27 cellular contexts compared by ENCODE assay signal in the genomic region with DNA sequence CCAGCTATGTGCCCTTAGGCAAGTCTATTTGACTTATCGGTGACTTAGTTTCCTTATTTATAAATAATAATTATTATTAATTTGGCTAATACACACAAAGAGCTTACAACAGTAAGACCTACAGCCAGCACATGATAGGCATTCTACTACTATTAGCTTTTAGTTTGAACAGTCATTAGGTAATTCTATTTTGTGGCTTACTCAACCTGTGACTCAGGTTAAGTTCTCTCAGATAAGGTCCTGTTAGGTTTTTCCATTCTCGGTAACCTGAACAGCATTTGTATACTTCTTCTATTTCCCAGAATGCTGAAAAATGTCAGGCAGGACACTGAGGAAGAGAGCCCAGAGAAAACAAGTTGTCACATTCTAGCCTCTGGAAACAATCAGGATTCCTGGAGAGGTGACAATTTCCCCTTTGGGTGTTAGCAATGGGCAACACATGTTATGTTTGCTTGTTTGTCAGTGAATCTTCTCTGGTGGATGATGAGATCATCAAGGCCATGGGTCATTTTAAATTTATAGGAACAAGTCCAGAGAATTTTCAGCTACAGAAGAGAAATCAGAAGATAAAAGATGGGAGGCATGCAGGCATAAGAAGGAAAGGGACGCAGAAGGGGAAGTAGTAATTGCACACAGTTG.
"Had no signal": no experiment of that assay in that cellular context is flagged by ENCODE, and none has a peak within 500 bp of the region (broad histone marks: within the 10 kb centered on the region; RNA-seq: fewer than 3 reads in every experiment).

No MANE protein-coding gene starts in this region.

- H3K4me1 ChIP-seq: adrenal gland, SJCRH30 had no signal

- DNase-seq: activated CD4-positive, alpha-beta T cell treated with anti-CD3 and anti-CD28 coated beads, Interleukin-2, amount 10 ng/mL, durations not matched to agents 24 days and 14 days; activated CD4-positive, alpha-beta T cell treated with anti-CD3 and anti-CD28 coated beads, Interleukin-2, amount 50 U/mL, for 4 hours; activated CD8-positive, alpha-beta T cell treated with anti-CD3 and anti-CD28 coated beads, Interleukin-2, amount 10 ng/mL, durations not matched to agents 7 days and 5 days; activated gamma-delta T cell; activated naive CD4-positive, alpha-beta T cell treated with Interleukin-2 at 50 U/mL for 16 hours; activated T-cell treated with anti-CD3 and anti-CD28 coated beads, Interleukin-2, amount 50 U/mL, for 24 hours; adrenal gland; aorta; brain microvascular endothelial cell; MM.1S; NCI-H1092 treated with DMSO at 0.1 percent for 48 hours; NCI-H1417 treated with DMSO at 0.1 percent for 48 hours; NCI-H187 treated with DMSO at 0.1 percent for 48 hours; NCI-H510A; NCI-H526; NCI-H748 treated with DMSO at 0.1 percent for 48 hours; NK-92 treated with Interleukin-12 subunit alpha and Interleukin-12 subunit beta, amount 100 ng/mL, for 24 hours; SHP77; SJCRH30 had no signal

- H3K4me2 ChIP-seq: KMS-11 had no signal

- H3K4me3 Mint-ChIP-seq: activated CD4-positive, alpha-beta T cell treated with anti-CD3 and anti-CD28 coated beads, Interleukin-2, amount 10 ng/mL, durations not matched to agents 24 days and 14 days; activated CD8-positive, alpha-beta T cell treated with anti-CD3 and anti-CD28 coated beads, Interleukin-2, amount 10 ng/mL, durations not matched to agents 7 days and 5 days; activated T-cell treated with anti-CD3 and anti-CD28 coated beads, Interleukin-2, amount 50 U/mL, for 24 hours; central memory CD8-positive, alpha-beta T cell; T-helper 1 cell treated with Interleukin-12 subunit alpha and Interleukin-12 subunit beta and Interleukin-4 antibody, amounts not matched to agents 30 μg/mL and 1 μg/mL, for 36 hours; T-helper 2 cell treated with Interferon-gamma antibody and Interleukin-4, amounts not matched to agents 5 μg/mL and 100 μg/mL, for 36 hours had no signal

- H3K4me3 ChIP-seq: adrenal gland, cardiac muscle cell, SJCRH30, SK-N-MC had no signal

- H3K27me3 ChIP-seq: adrenal gland, brain microvascular endothelial cell, cardiac muscle cell, SJCRH30 had no signal

- H3K9ac ChIP-seq: KMS-11 had no signal

- ATAC-seq: activated CD8-positive, alpha-beta T cell treated with anti-CD3 and anti-CD28 coated beads, Interleukin-2, amount 10 ng/mL, durations not matched to agents 7 days and 5 days; activated naive CD4-positive, alpha-beta T cell treated with anti-CD3 and anti-CD28 coated beads, Interleukin-2, amount 50 U/mL, for 72 hours had no signal

- H3K36me3 ChIP-seq: adrenal gland, brain microvascular endothelial cell, cardiac muscle cell, SJCRH30 had no signal

- H3K27ac ChIP-seq: adrenal gland, brain microvascular endothelial cell, cardiac muscle cell, KMS-11, SJCRH30, SK-N-MC had no signal

- H3K27me3 Mint-ChIP-seq: activated CD4-positive, alpha-beta T cell treated with anti-CD3 and anti-CD28 coated beads, Interleukin-2, amount 10 ng/mL, durations not matched to agents 24 days and 14 days; activated T-cell treated with anti-CD3 and anti-CD28 coated beads, Interleukin-2, amount 50 U/mL, for 24 hours; central memory CD8-positive, alpha-beta T cell had no signal

- H3K4me1 Mint-ChIP-seq: activated CD4-positive, alpha-beta T cell treated with anti-CD3 and anti-CD28 coated beads, Interleukin-2, amount 10 ng/mL, durations not matched to agents 24 days and 14 days; central memory CD8-positive, alpha-beta T cell had no signal

- H3K27ac Mint-ChIP-seq: activated CD4-positive, alpha-beta T cell treated with anti-CD3 and anti-CD28 coated beads, Interleukin-2, amount 10 ng/mL, durations not matched to agents 24 days and 14 days; activated CD8-positive, alpha-beta T cell treated with anti-CD3 and anti-CD28 coated beads, Interleukin-2, amount 10 ng/mL, durations not matched to agents 7 days and 5 days; activated naive CD4-positive, alpha-beta T cell treated with anti-CD3 and anti-CD28 coated beads, Interleukin-2, amount 50 U/mL, for 72 hours; activated T-cell treated with anti-CD3 and anti-CD28 coated beads, Interleukin-2, amount 50 U/mL, for 24 hours; activated T-helper 2 cell treated with anti-CD3 and anti-CD28 coated beads, Interferon-gamma antibody, Interleukin-2, Interleukin-4, amounts not matched to agents 10 μg/mL and 5 μg/mL and 100 μg/mL, durations not matched to agents 14 hours and 24 hours and 36 hours; T-helper 1 cell treated with Interleukin-12 subunit alpha and Interleukin-12 subunit beta and Interleukin-4 antibody, amounts not matched to agents 30 μg/mL and 1 μg/mL, for 36 hours; T-helper 2 cell treated with Interferon-gamma antibody and Interleukin-4, amounts not matched to agents 5 μg/mL and 100 μg/mL, for 36 hours had no signal
